ENCODE assay signal across 22 cellular contexts in genomic region chr2:84708442-84708841, GRCh38.
DNase-seq lines count a peak whose midpoint lies in the region; ATAC-seq, FAIRE-seq and TF ChIP-seq lines count a peak whose summit lies in the region.
"Had no signal": no experiment of that assay in that cellular context is flagged by ENCODE, and none has a peak within 500 bp of the region (broad histone marks: within the 10 kb centered on the region; RNA-seq: fewer than 3 reads in every experiment).

No MANE protein-coding gene starts in this region.

- H2AFZ ChIP-seq in HepG2 (ENCODE audit: low read length) (no peak overlapping the region), K562 (ENCODE audit: low read depth, low read length) (no peak overlapping the region)

- BruUV-seq in HepG2 (replicated peaks; lab: Mats Ljungman, UMichigan) (no TSS peak), K562 (replicated peaks; lab: Mats Ljungman, UMichigan) (no TSS peak)

- H3K36me3 ChIP-seq in HepG2 (replicated peaks in 1 of 2; ENCODE audit: control insufficient read depth in 1 of 2, insufficient read depth in 2 of 2, low read length in 2 of 2): no peaks in the 10 kb centered on the region
- no peaks in the 10 kb centered on the region for H3K36me3 ChIP-seq in right lobe of liver
- H3K36me3 ChIP-seq in K562 (ENCODE audit: control insufficient read depth, insufficient read depth, low read length): no peaks in the 10 kb centered on the region
- H3K36me3 ChIP-seq: BLaER1 treated with 17β-estradiol and CSF1 and Interleukin-3, amounts not matched to agents 10 nM and 100 nM had no signal

- H3K4me1 ChIP-seq in HepG2 (ENCODE audit: insufficient read depth, low read length) (peaks cover 7% of the 10 kb centered on the region; the same call in 1 of the 2 replicates), right lobe of liver (peaks cover 0 to 13% (median 0%) of the 10 kb centered on the region in 4 donors), K562 (replicated peaks in 1 of 2; ENCODE audit: control insufficient read depth in 2 of 2, insufficient read depth in 2 of 2, low read length in 2 of 2) (no peaks in the 10 kb centered on the region)
- H3K4me1 ChIP-seq: A549, Caco-2 had no signal

- TF ChIP-seq RAD21 in HepG2 (CRISPR knock-in tag; IDR thresholded peaks at IDR 0.05): no peak
- no peak for TF ChIP-seq RAD21 in K562 (CRISPR knock-in tag; conservative IDR thresholded peaks at IDR 0.05 in 1 of 2, IDR thresholded peaks at IDR 0.05 in 1 of 2)

- no peak overlapping the region for H3K4me3 Mint-ChIP-seq in activated CD4-positive, alpha-beta T cell treated with anti-CD3 and anti-CD28 coated beads, Interleukin-2, amount 10 ng/mL, durations not matched to agents 7 days and 5 days
- H3K4me3 Mint-ChIP-seq: B cell; CD4-positive, alpha-beta T cell; CD8-positive, alpha-beta T cell had no signal

- in situ Hi-C loops in HepG2 (cut with HindIII; ENCODE audit: extremely low pct_ligation_motif_present, low pct_unique_long_range_greater_than_20kb) (no loop called here), K562 (cut with MboI) (no loop called here)

- no peak for TF ChIP-seq CTCF in HepG2 (CRISPR knock-in tag; IDR thresholded peaks at IDR 0.05)
- no peak for TF ChIP-seq CTCF in right lobe of liver (IDR thresholded peaks at IDR 0.05)
- TF ChIP-seq CTCF in K562 (IDR thresholded peaks at IDR 0.05 in 2 of 3, conservative IDR thresholded peaks at IDR 0.05 in 1 of 3; ENCODE audit: insufficient read depth in 2 of 3, low read depth in 1 of 3, low read length in 3 of 3): no peak

- intact Hi-C loops in HepG2 (cut with micrococcal nuclease; ENCODE audit: unreplicated experiment): no loop called here
- intact Hi-C loops in right lobe of liver (cut with DNase I): no loop called here
- intact Hi-C loops in K562 (cut with micrococcal nuclease): no loop called here

- no peaks in the 10 kb centered on the region for H3K27me3 Mint-ChIP-seq in activated CD4-positive, alpha-beta T cell treated with anti-CD3 and anti-CD28 coated beads, Interleukin-2, amount 10 ng/mL, durations not matched to agents 7 days and 5 days
- H3K27me3 Mint-ChIP-seq: B cell; CD4-positive, alpha-beta T cell had no signal

- POLR2A ChIA-PET in activated CD4-positive, alpha-beta T cell treated with anti-CD3 and anti-CD28 coated beads, Interleukin-2, amount 10 ng/mL, durations not matched to agents 7 days and 5 days (lab: Charles Lee): no interaction called here
- POLR2A ChIA-PET in HepG2 (lab: Yijun Ruan, JAX): no interaction called here
- POLR2A ChIA-PET in K562 (lab: Yijun Ruan, JAX): no interaction called here

- H3K9me3 ChIP-seq in HepG2 (ENCODE audit: low read length): no peaks in the 10 kb centered on the region
- H3K9me3 ChIP-seq in right lobe of liver: no peaks in the 10 kb centered on the region
- no peaks in the 10 kb centered on the region for H3K9me3 ChIP-seq in K562 (replicated peaks; ENCODE audit: control insufficient read depth, insufficient read depth, low read depth, low read length)
- H3K9me3 ChIP-seq: A549, Caco-2 had no signal

- no peaks in the 10 kb centered on the region for H3K79me2 ChIP-seq in HepG2 (ENCODE audit: insufficient read depth, low read length)
- H3K79me2 ChIP-seq in K562 (ENCODE audit: control insufficient read depth, insufficient read depth, low read length): no peaks in the 10 kb centered on the region

- no peak overlapping the region for H3K4me2 ChIP-seq in HepG2 (ENCODE audit: low read depth, low read length)
- no peak overlapping the region for H3K4me2 ChIP-seq in K562 (ENCODE audit: insufficient read depth, low read length)
- H3K4me2 ChIP-seq: A549; BLaER1 treated with 17β-estradiol and CSF1 and Interleukin-3, amounts not matched to agents 10 nM and 100 nM had no signal

- H3K9me1 ChIP-seq in K562 (ENCODE audit: control insufficient read depth, insufficient read depth, low read length): no peaks in the 10 kb centered on the region

- TF ChIP-seq POLR2A in HepG2 (IDR thresholded peaks at IDR 0.05; ENCODE audit: insufficient read depth in 1 of 2, low read depth in 2 of 2, low read length in 2 of 2): no peak
- no peak for TF ChIP-seq POLR2A in right lobe of liver (IDR thresholded peaks at IDR 0.05)
- no peak for TF ChIP-seq POLR2A in K562 (conservative IDR thresholded peaks at IDR 0.05)

- no peak for DNase-seq in activated CD4-positive, alpha-beta T cell treated with anti-CD3 and anti-CD28 coated beads, Interleukin-2, amount 10 ng/mL, durations not matched to agents 7 days and 5 days
- no peak for DNase-seq in activated CD4-positive, alpha-beta T cell treated with anti-CD3 and anti-CD28 coated beads for 1 hour
- DNase-seq in HepG2 (ENCODE audit: low spot score) (no peak), right lobe of liver (no peak), K562 (ENCODE audit: extremely low read depth in 1 of 4, low spot score in 3 of 4) (no peak), NCI-H2227 (lab: John Stamatoyannopoulos, UW; ENCODE audit: unreplicated experiment) (no peak)
- DNase-seq: AML-193; Caco-2; Calu3; CD4-positive, alpha-beta T cell; CD8-positive, alpha-beta T cell; DMS79 treated with DMSO at 0.1 percent for 48 hours; GF-D8 had no signal

- H3K27me3 ChIP-seq in HepG2 (ENCODE audit: control insufficient read depth in 1 of 2, insufficient read depth in 2 of 2, low read length in 2 of 2) (no peaks in the 10 kb centered on the region), right lobe of liver (no peaks in the 10 kb centered on the region), K562 (ENCODE audit: control insufficient read depth in 2 of 2, insufficient read depth in 2 of 2, low read length in 2 of 2) (no peaks in the 10 kb centered on the region)
- H3K27me3 ChIP-seq: BLaER1 treated with 17β-estradiol and CSF1 and Interleukin-3, amounts not matched to agents 10 nM and 100 nM had no signal

- H3K4me3 ChIP-seq in HepG2 (replicated peaks in 1 of 3; ENCODE audit: insufficient read depth in 1 of 3, low read depth in 2 of 3, low read length in 3 of 3): no peak overlapping the region
- H3K4me3 ChIP-seq in right lobe of liver: no peak overlapping the region
- H3K4me3 ChIP-seq in K562: no peak overlapping the region
- H3K4me3 ChIP-seq: A549; BLaER1 treated with 17β-estradiol and CSF1 and Interleukin-3, amounts not matched to agents 10 nM and 100 nM had no signal

- peaks cover 14% of the 10 kb centered on the region for H3K36me3 Mint-ChIP-seq in activated CD4-positive, alpha-beta T cell treated with anti-CD3 and anti-CD28 coated beads, Interleukin-2, amount 10 ng/mL, durations not matched to agents 7 days and 5 days (ENCODE audit: low read depth)
- H3K36me3 Mint-ChIP-seq: CD8-positive, alpha-beta T cell had no signal

- no peaks in the 10 kb centered on the region for H4K20me1 ChIP-seq in HepG2 (ENCODE audit: insufficient read depth, low read length)
- no peaks in the 10 kb centered on the region for H4K20me1 ChIP-seq in K562 (replicated peaks; ENCODE audit: control insufficient read depth, insufficient read depth, low read length)
- H4K20me1 ChIP-seq: BLaER1 treated with 17β-estradiol and CSF1 and Interleukin-3, amounts not matched to agents 10 nM and 100 nM had no signal

- H3K9ac ChIP-seq in HepG2 (ENCODE audit: insufficient read depth, low read depth, low read length) (no peak overlapping the region), K562 (ENCODE audit: insufficient read depth in 1 of 2, low read depth in 2 of 2, low read length in 2 of 2) (no peak overlapping the region)
- H3K9ac ChIP-seq: BLaER1 treated with 17β-estradiol and CSF1 and Interleukin-3, amounts not matched to agents 10 nM and 100 nM had no signal

- H3K27ac Mint-ChIP-seq in activated CD4-positive, alpha-beta T cell treated with anti-CD3 and anti-CD28 coated beads, Interleukin-2, amount 10 ng/mL, durations not matched to agents 7 days and 5 days: peak overlapping the region; percentile 47
- H3K27ac Mint-ChIP-seq: B cell; CD4-positive, alpha-beta T cell; CD8-positive, alpha-beta T cell had no signal

- no peak for FAIRE-seq in HepG2 (lab: Jason Lieb, UNC)
- FAIRE-seq in K562 (lab: Jason Lieb, UNC): no peak
- FAIRE-seq: A549, D721Med, G401.6, GM12891, GM19239 had no signal

- peaks cover 8% of the 10 kb centered on the region for H3K4me1 Mint-ChIP-seq in activated CD4-positive, alpha-beta T cell treated with anti-CD3 and anti-CD28 coated beads, Interleukin-2, amount 10 ng/mL, durations not matched to agents 7 days and 5 days
- H3K4me1 Mint-ChIP-seq: B cell had no signal

- H3K27ac ChIP-seq in HepG2 (ENCODE audit: extremely low read length, insufficient read depth, low read length): no peak overlapping the region
- H3K27ac ChIP-seq in right lobe of liver: no peak overlapping the region
- no peak overlapping the region for H3K27ac ChIP-seq in K562 (ENCODE audit: extremely low read depth, low read depth, low read length)
- H3K27ac ChIP-seq: 22Rv1; A549; BLaER1 treated with 17β-estradiol and CSF1 and Interleukin-3, amounts not matched to agents 10 nM and 100 nM; C4-2B had no signal

- CTCF ChIA-PET in activated CD4-positive, alpha-beta T cell treated with anti-CD3 and anti-CD28 coated beads, Interleukin-2, amount 10 ng/mL, durations not matched to agents 7 days and 5 days (lab: Charles Lee): interaction anchor here (1.1 to 1.4 kb wide), 3 partner anchors 9 to 179 kb away, joined by 3 read pairs; no protein-coding TSS in a partner anchor
- CTCF ChIA-PET in HepG2 (lab: Yijun Ruan, JAX; ENCODE audit: low intra/inter-chr PET ratio, low total read pairs): no interaction called here
- CTCF ChIA-PET in K562 (lab: Yijun Ruan, JAX; ENCODE audit: low intra/inter-chr PET ratio): no interaction called here

- H3K9me3 Mint-ChIP-seq in activated CD4-positive, alpha-beta T cell treated with anti-CD3 and anti-CD28 coated beads, Interleukin-2, amount 10 ng/mL, durations not matched to agents 7 days and 5 days: peaks cover 10% of the 10 kb centered on the region
- H3K9me3 Mint-ChIP-seq: CD4-positive, alpha-beta T cell; CD8-positive, alpha-beta T cell had no signal

- no peak for TF ChIP-seq EP300 in HepG2 (IDR thresholded peaks at IDR 0.05; ENCODE audit: low read depth in 2 of 2, low read length in 2 of 2)
- TF ChIP-seq EP300 in HepG2 (CRISPR knock-in tag; IDR thresholded peaks at IDR 0.05; ENCODE audit: borderline replicate concordance): no peak
- TF ChIP-seq EP300 in K562 (IDR thresholded peaks at IDR 0.05; ENCODE audit: low read length): no peak

- ATAC-seq in HepG2 (no peak), right lobe of liver (no peak), K562 (no peak)
- ATAC-seq: A549; CD8-positive, alpha-beta T cell had no signal

TF ChIP-seq in HepG2, 621 proteins besides CTCF, POLR2A, EP300 and RAD21 (continues in another document):
- TF ChIP-seq ZNF563 (CRISPR knock-in tag; IDR thresholded peaks at IDR 0.05): no peak
- TF ChIP-seq ZKSCAN5 (CRISPR knock-in tag; IDR thresholded peaks at IDR 0.05): no peak
- TF ChIP-seq STAT5B (CRISPR knock-in tag; IDR thresholded peaks at IDR 0.05): no peak
- TF ChIP-seq SYNCRIP (IDR thresholded peaks at IDR 0.05; ENCODE audit: insufficient read depth, low read depth, low read length): no peak
- TF ChIP-seq ZNF10 (CRISPR knock-in tag; IDR thresholded peaks at IDR 0.05; ENCODE audit: borderline replicate concordance, low read depth): no peak
